20 cellular contexts compared by ENCODE assay signal in the genomic region with DNA sequence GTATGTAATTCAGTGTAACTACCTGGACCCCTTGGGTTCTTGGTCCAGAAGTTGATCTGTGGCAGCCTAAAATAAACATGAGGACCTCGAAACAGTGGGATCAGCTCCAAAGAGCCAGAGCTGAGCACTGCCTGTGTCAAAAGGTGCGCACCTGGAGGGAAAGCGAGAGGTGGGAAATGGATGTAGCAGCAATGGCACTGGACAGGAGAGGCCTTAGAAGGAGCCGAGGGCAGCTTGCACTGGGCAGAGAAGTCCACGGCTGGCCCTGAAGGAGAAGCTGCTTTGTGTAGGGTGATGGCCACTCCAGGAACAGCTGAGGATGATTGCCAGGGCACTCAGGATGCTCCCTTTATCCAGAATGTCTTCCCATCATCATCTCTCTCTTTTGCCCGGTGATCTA.
"Had no signal": no experiment of that assay in that cellular context is flagged by ENCODE, and none has a peak within 500 bp of the region (broad histone marks: within the 10 kb centered on the region; RNA-seq: fewer than 3 reads in every experiment).

No MANE protein-coding gene starts in this region.

- H3K27ac Mint-ChIP-seq: mesothelial cell of epicardium, progenitor cell of endocrine pancreas had no signal

- H3K9me3 ChIP-seq: esophagus muscularis mucosa, gastrocnemius medialis, heart right ventricle, ovary, testis, tibial nerve, upper lobe of right lung, vagina had no signal

- H3K4me3 ChIP-seq: esophagus muscularis mucosa, gastrocnemius medialis, heart right ventricle, ovary, testis, tibial nerve, upper lobe of right lung, vagina had no signal

- DNase-seq: effector memory CD4-positive, alpha-beta T cell; gastrocnemius medialis; heart right ventricle; hypothalamus; kidney glomerular epithelial cell; mammary epithelial cell; nucleus accumbens; ovary; right cardiac atrium; small intestine; stimulated activated CD4-positive, alpha-beta T cell treated with anti-CD3 and anti-CD28 coated beads, Interleukin-2, amount 100 ng/mL, for 48 hours; stimulated activated naive CD8-positive, alpha-beta T cell treated with anti-CD3 and anti-CD28 coated beads, Interleukin-15, amount 100 ng/mL, for 72 hours; testis; upper lobe of right lung had no signal

- H3K36me3 Mint-ChIP-seq: mesothelial cell of epicardium had no signal

- H3K4me1 ChIP-seq: esophagus muscularis mucosa, gastrocnemius medialis, testis had no signal

- H3K36me3 ChIP-seq: gastrocnemius medialis, heart right ventricle, ovary, tibial nerve, upper lobe of right lung, vagina had no signal

- ATAC-seq: gastrocnemius medialis; stimulated activated naive CD8-positive, alpha-beta T cell treated with anti-CD3 and anti-CD28 coated beads, Interleukin-15, amount 100 ng/mL, for 72 hours; upper lobe of right lung had no signal

- H3K4me3 Mint-ChIP-seq: mesothelial cell of epicardium; stimulated activated naive CD8-positive, alpha-beta T cell treated with anti-CD3 and anti-CD28 coated beads, Interleukin-15, amount 100 ng/mL, for 72 hours had no signal

- H3K27me3 ChIP-seq: esophagus muscularis mucosa, gastrocnemius medialis, heart right ventricle, ovary, testis, tibial nerve, upper lobe of right lung, vagina had no signal

- H3K9me3 Mint-ChIP-seq: mesothelial cell of epicardium; stimulated activated naive CD8-positive, alpha-beta T cell treated with anti-CD3 and anti-CD28 coated beads, Interleukin-15, amount 100 ng/mL, for 72 hours had no signal

- H3K27ac ChIP-seq: epithelial cell of prostate, esophagus muscularis mucosa, gastrocnemius medialis, heart right ventricle, ovary, testis, tibial nerve, upper lobe of right lung, vagina had no signal
